ENCODE assay signal across 15 cellular contexts in the genomic region with DNA sequence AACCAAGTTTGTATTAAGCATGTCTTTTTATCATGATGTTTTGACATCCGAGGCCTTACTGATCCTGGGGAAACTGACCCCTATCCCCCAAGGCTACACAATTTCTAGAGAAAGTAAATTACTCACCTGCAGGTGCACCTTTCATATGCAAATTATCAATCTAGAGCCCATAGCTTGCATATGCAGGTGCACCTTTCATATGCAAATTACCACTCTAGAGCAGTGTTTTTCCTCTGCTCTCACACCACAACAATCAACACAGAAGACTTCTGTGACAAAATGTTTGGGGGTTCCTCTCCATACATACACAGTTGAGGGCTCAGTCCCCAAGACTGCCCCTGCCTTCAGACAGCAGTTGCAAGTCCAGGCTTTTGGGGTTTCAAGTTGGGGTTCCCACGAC.
"Had no signal": no experiment of that assay in that cellular context is flagged by ENCODE, and none has a peak within 500 bp of the region (broad histone marks: within the 10 kb centered on the region; RNA-seq: fewer than 3 reads in every experiment).

No MANE protein-coding gene starts in this region.

- H3K4me3 ChIP-seq: lower lobe of right lung, ovary, right lobe of liver, stomach, testis, upper lobe of left lung had no signal

- H3K27ac ChIP-seq: lower lobe of right lung, ovary, right lobe of liver, stomach, testis, upper lobe of left lung had no signal

- DNase-seq: activated B cell treated with CpG ODN at 0.5 μM for 24 hours; activated CD4-positive, alpha-beta memory T cell treated with anti-CD3 and anti-CD28 coated beads for 36 hours; activated CD4-positive, alpha-beta T cell treated with anti-CD3 and anti-CD28 coated beads for 4 hours; effector CD4-positive, alpha-beta T cell; islet precursor cell; lower lobe of right lung; natural killer cell; ovary; right lobe of liver; small intestine; stimulated activated CD4-positive, alpha-beta T cell treated with anti-CD3 and anti-CD28 coated beads, Interleukin-15, amount 100 ng/mL, for 24 hours; stimulated activated CD4-positive, alpha-beta T cell treated with anti-CD3 and anti-CD28 coated beads, Interleukin-2, amount 100 ng/mL, for 48 hours; stomach; testis; upper lobe of left lung had no signal

- H3K4me1 ChIP-seq: lower lobe of right lung, right lobe of liver, stomach, testis, upper lobe of left lung had no signal

- H3K36me3 ChIP-seq: lower lobe of right lung, ovary, right lobe of liver, stomach, upper lobe of left lung had no signal

- H3K9me3 ChIP-seq: lower lobe of right lung, ovary, right lobe of liver, testis, upper lobe of left lung had no signal

- H3K27me3 ChIP-seq: ovary, right lobe of liver, stomach, testis, upper lobe of left lung had no signal

- ATAC-seq: lower lobe of right lung, natural killer cell, right lobe of liver had no signal
